1 cellular context compared by ENCODE assay signal in the genomic region with DNA sequence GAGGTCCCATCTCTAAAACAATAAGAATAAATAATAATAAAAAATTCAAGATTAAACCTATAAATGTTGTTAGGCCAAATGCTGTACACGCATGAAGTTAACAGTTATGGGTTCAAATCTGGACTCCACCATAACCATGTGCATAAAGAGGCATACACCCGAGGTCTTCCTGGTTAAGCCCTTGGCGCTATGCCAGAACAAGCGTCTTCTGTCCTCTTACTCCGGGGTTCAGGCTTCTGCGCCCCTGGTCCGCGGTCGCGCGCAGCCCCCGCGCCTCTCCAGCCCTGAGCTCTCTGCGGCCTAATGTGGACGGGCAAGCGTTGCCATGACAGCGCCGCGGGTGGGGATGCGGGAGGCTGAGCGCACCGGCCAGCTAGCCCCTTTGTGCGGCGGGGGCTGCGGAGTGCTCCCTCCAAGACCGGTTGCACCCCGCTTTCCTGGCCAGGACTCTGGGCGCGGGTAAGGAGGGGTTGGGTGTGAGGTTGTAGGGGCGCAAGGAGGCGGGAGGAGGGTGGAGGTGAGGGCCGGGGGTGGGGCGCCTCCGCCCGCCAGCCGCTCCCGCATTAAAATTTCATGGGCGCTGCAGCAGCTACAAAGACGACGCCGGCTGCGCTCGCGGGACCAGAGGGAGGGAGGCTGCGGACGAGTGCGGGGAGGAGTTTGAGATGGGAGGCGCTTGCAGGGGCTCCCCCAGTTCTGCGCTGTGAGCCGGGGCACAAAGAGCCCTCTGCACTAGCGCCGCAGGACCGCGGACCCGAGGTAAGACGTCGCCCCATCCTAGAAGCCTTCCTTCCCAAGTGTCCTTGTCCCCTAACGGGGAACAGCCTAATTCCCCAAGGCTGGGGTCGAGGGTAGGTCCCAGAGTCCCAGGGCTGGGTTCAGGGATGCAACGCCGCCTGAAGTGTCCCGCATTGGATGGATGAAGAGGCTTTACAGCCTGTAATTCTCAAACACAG.
TF ChIP-seq lines count a peak whose summit lies in the region.

Gene MIAT, plus strand, starts transcription at position 693 of the 956 bp plus-strand sequence.

TF ChIP-seq in endothelial cell of umbilical vein, 7 proteins besides CTCF, POLR2A, EP300 and RAD21:
- no peak for TF ChIP-seq FOS (IDR thresholded peaks at IDR 0.05; ENCODE audit: borderline replicate concordance, insufficient read depth, low read length)
- peak; percentile 97 for TF ChIP-seq EZH2 (IDR thresholded peaks at IDR 0.05; ENCODE audit: borderline replicate concordance, low read depth, low read length, severe bottlenecking)
